ENCODE assay signal across 8 cellular contexts in genomic region chr17:74759243-74759801, GRCh38. TPM values are rescaled to one million over a fixed set of nuclear protein-coding genes. Genes with fewer than 3 reads are reported as not detected.
DNase-seq lines count a peak whose midpoint lies in the region; ATAC-seq and TF ChIP-seq lines count a peak whose summit lies in the region.

No MANE protein-coding gene starts in this region.

- peak overlapping the region; percentile 100 for H3K4me2 ChIP-seq in KMS-11

- H2AFZ ChIP-seq in KMS-11 (ENCODE audit: low read depth): no peak overlapping the region

- intact Hi-C loops in lower lobe of right lung (cut with DNase I): no loop called here

- H4K20me1 ChIP-seq in KMS-11 (ENCODE audit: insufficient read depth): peaks cover 30% of the 10 kb centered on the region; the same call in 1 of the 2 replicates

- H3K27me3 ChIP-seq in BE2C: no peaks in the 10 kb centered on the region
- no peaks in the 10 kb centered on the region for H3K27me3 ChIP-seq in KMS-11 (ENCODE audit: insufficient read depth, low read depth)
- H3K27me3 ChIP-seq in lower lobe of right lung (ENCODE audit: low read depth): no peaks in the 10 kb centered on the region

- DNase-seq in BE2C: no peak
- peak; percentile 54 to 69 for DNase-seq in activated T-cell treated with anti-CD3 and anti-CD28 coated beads, Interleukin-2, amount 50 U/mL, for 48 hours
- DNase-seq in lower lobe of right lung: no peak
- DNase-seq in ureter (ENCODE audit: low spot score): no peak
- no peak for DNase-seq in DMS114 treated with DMSO at 0.1 percent for 48 hours (lab: John Stamatoyannopoulos, UW; ENCODE audit: unreplicated experiment)
- no peak for DNase-seq in NCI-H128 (lab: John Stamatoyannopoulos, UW; ENCODE audit: unreplicated experiment)

- H3K27ac ChIP-seq in KMS-11 (peak overlapping the region; percentile 66), lower lobe of right lung (peak overlapping the region; percentile 56)

- peaks cover 44% of the 10 kb centered on the region for H3K4me1 ChIP-seq in BE2C
- H3K4me1 ChIP-seq in KMS-11 (ENCODE audit: low read depth, poor library complexity, severe bottlenecking): peaks cover 80% of the 10 kb centered on the region
- H3K4me1 ChIP-seq in lower lobe of right lung: peaks cover 54% of the 10 kb centered on the region

- no peaks in the 10 kb centered on the region for H3K9me3 ChIP-seq in BE2C
- H3K9me3 ChIP-seq in lower lobe of right lung: no peaks in the 10 kb centered on the region

- H3K36me3 ChIP-seq in BE2C: no peaks in the 10 kb centered on the region
- no peaks in the 10 kb centered on the region for H3K36me3 ChIP-seq in KMS-11 (ENCODE audit: insufficient read depth)
- no peaks in the 10 kb centered on the region for H3K36me3 ChIP-seq in lower lobe of right lung

- H3K79me2 ChIP-seq in KMS-11 (ENCODE audit: insufficient read depth, low read depth): peaks cover 100% of the 10 kb centered on the region

- H3K9ac ChIP-seq in KMS-11: peak overlapping the region; percentile 26; the same call in 1 of the 2 replicates

- peak; percentile 2; the same call in 1 of the 2 replicates for TF ChIP-seq CTCF in BE2C (IDR thresholded peaks at IDR 0.05; ENCODE audit: low read depth, low read length)
- TF ChIP-seq CTCF in KMS-11 (conservative IDR thresholded peaks at IDR 0.05; ENCODE audit: low read depth, low read length): peak; percentile 38; the same call in 1 of the 2 replicates
- TF ChIP-seq CTCF in lower lobe of right lung (IDR thresholded peaks at IDR 0.05): no peak

- H3K4me3 ChIP-seq in BE2C (ENCODE audit: low read depth, low read length) (no peak overlapping the region), KMS-11 (IDR thresholded peaks at IDR 0.05; ENCODE audit: insufficient read depth, low read depth, low read length) (no peak overlapping the region), lower lobe of right lung (peak overlapping the region; percentile 7)

- ATAC-seq in GM18907 (IDR thresholded peaks at IDR 0.05; ENCODE audit: unreplicated experiment) (peak; percentile 70), lower lobe of right lung (peak; percentile 35 to 43)

RNA-seq across cellular contexts. Expression of gene NHERF1, which starts 10.9 kb away (rescaled TPM):
- 74.2 TPM for polyA plus RNA-seq in BE2C (2012; ENCODE audit: insufficient read depth, insufficient read length, low read depth)
- 35.7 TPM for total RNA-seq in lower lobe of right lung
- total RNA-seq in ureter: 20.6 TPM

RNA-seq across cellular contexts. Expression of gene NAT9, which starts 16.8 kb away (rescaled TPM):
- polyA plus RNA-seq in BE2C (2012; ENCODE audit: insufficient read depth, insufficient read length, low read depth): 191 TPM
- total RNA-seq in lower lobe of right lung: 48.6 TPM
- 65.1 TPM for total RNA-seq in ureter

RNA-seq across cellular contexts. Expression of gene RAB37, which starts 22.3 kb away (rescaled TPM):
- 2.9 TPM for polyA plus RNA-seq in BE2C (2012; ENCODE audit: insufficient read depth, insufficient read length, low read depth)
- total RNA-seq in lower lobe of right lung (7.4 TPM), ureter (2.3 TPM)

RNA-seq across cellular contexts. Expression of gene CD300LF, which starts 46.6 kb away (rescaled TPM):
- not detected for polyA plus RNA-seq in BE2C (2012; ENCODE audit: insufficient read depth, insufficient read length, low read depth)
- total RNA-seq in lower lobe of right lung (66.2 TPM), ureter (2.5 TPM)

Comparison
In these comparisons a context has a peak if more than half of its experiments do, and no peak if none do; other contexts are left out.
1. DNase-seq: peak in activated T-cell treated with anti-CD3 and anti-CD28 coated beads, Interleukin-2, amount 50 U/mL, for 48 hours (2 of 2); none in BE2C (single experiment), lower lobe of right lung (single experiment), ureter (single experiment), DMS114 treated with DMSO at 0.1 percent for 48 hours (single experiment) and NCI-H128 (single experiment).